Comparison of ENCODE assay signal across 1 cellular context in genomic region chr20:57795347-57795697, GRCh38.
TF ChIP-seq lines count a peak whose summit lies in the region.

No MANE protein-coding gene starts in this region.

TF ChIP-seq in HepG2, 621 proteins besides CTCF, POLR2A, EP300 and RAD21 (continued from another document):
- TF ChIP-seq, protein P1, sequence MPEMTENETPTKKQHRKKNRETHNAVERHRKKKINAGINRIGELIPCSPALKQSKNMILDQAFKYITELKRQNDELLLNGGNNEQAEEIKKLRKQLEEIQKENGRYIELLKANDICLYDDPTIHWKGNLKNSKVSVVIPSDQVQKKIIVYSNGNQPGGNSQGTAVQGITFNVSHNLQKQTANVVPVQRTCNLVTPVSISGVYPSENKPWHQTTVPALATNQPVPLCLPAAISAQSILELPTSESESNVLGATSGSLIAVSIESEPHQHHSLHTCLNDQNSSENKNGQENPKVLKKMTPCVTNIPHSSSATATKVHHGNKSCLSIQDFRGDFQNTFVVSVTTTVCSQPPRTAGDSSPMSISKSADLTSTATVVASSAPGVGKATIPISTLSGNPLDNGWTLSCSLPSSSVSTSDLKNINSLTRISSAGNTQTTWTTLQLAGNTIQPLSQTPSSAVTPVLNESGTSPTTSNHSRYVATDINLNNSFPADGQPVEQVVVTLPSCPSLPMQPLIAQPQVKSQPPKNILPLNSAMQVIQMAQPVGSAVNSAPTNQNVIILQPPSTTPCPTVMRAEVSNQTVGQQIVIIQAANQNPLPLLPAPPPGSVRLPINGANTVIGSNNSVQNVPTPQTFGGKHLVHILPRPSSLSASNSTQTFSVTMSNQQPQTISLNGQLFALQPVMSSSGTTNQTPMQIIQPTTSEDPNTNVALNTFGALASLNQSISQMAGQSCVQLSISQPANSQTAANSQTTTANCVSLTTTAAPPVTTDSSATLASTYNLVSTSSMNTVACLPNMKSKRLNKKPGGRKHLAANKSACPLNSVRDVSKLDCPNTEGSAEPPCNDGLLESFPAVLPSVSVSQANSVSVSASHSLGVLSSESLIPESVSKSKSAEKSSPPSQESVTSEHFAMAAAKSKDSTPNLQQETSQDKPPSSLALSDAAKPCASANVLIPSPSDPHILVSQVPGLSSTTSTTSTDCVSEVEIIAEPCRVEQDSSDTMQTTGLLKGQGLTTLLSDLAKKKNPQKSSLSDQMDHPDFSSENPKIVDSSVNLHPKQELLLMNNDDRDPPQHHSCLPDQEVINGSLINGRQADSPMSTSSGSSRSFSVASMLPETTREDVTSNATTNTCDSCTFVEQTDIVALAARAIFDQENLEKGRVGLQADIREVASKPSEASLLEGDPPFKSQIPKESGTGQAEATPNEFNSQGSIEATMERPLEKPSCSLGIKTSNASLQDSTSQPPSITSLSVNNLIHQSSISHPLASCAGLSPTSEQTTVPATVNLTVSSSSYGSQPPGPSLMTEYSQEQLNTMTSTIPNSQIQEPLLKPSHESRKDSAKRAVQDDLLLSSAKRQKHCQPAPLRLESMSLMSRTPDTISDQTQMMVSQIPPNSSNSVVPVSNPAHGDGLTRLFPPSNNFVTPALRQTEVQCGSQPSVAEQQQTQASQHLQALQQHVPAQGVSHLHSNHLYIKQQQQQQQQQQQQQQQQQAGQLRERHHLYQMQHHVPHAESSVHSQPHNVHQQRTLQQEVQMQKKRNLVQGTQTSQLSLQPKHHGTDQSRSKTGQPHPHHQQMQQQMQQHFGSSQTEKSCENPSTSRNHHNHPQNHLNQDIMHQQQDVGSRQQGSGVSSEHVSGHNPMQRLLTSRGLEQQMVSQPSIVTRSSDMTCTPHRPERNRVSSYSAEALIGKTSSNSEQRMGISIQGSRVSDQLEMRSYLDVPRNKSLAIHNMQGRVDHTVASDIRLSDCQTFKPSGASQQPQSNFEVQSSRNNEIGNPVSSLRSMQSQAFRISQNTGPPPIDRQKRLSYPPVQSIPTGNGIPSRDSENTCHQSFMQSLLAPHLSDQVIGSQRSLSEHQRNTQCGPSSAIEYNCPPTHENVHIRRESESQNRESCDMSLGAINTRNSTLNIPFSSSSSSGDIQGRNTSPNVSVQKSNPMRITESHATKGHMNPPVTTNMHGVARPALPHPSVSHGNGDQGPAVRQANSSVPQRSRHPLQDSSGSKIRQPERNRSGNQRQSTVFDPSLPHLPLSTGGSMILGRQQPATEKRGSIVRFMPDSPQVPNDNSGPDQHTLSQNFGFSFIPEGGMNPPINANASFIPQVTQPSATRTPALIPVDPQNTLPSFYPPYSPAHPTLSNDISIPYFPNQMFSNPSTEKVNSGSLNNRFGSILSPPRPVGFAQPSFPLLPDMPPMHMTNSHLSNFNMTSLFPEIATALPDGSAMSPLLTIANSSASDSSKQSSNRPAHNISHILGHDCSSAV (CRISPR knock-in tag; IDR thresholded peaks at IDR 0.05; ENCODE audit: borderline replicate concordance): no peak
- TF ChIP-seq, protein P2, sequence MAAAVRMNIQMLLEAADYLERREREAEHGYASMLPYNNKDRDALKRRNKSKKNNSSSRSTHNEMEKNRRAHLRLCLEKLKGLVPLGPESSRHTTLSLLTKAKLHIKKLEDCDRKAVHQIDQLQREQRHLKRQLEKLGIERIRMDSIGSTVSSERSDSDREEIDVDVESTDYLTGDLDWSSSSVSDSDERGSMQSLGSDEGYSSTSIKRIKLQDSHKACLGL (CRISPR knock-in tag; IDR thresholded peaks at IDR 0.05): no peak
- TF ChIP-seq JUND (CRISPR knock-in tag; IDR thresholded peaks at IDR 0.05): 0 out of 2 replicates have a peak, but pooled peaks have one; percentile 22
- TF ChIP-seq ZNF746 (CRISPR knock-in tag; IDR thresholded peaks at IDR 0.05): no peak
- 0 out of 2 replicates have a peak, but pooled peaks have one; percentile 5 for TF ChIP-seq FOSL1 (CRISPR knock-in tag; IDR thresholded peaks at IDR 0.05; ENCODE audit: borderline replicate concordance)
- TF ChIP-seq FOSL2 (CRISPR knock-in tag; IDR thresholded peaks at IDR 0.05): peak; percentile 89
- no peak for TF ChIP-seq HDAC6 (IDR thresholded peaks at IDR 0.05; ENCODE audit: low read depth, low read length)
- TF ChIP-seq ZBTB3 (CRISPR knock-in tag; IDR thresholded peaks at IDR 0.05; ENCODE audit: borderline replicate concordance, low read depth): no peak
- 0 out of 2 replicates have a peak, but pooled peaks have one; percentile 54 for TF ChIP-seq NR1H2 (CRISPR knock-in tag; IDR thresholded peaks at IDR 0.05; ENCODE audit: borderline replicate concordance, low read depth)
- no peak for TF ChIP-seq MAF1 (CRISPR knock-in tag; IDR thresholded peaks at IDR 0.05; ENCODE audit: borderline replicate concordance)
- TF ChIP-seq FOXK1 (CRISPR knock-in tag; IDR thresholded peaks at IDR 0.05; ENCODE audit: borderline replicate concordance, low read depth): no peak
- TF ChIP-seq RFX3 (CRISPR knock-in tag; IDR thresholded peaks at IDR 0.05): no peak
- no peak for TF ChIP-seq ZMAT5 (CRISPR knock-in tag; IDR thresholded peaks at IDR 0.05; ENCODE audit: borderline replicate concordance, low read depth)
- TF ChIP-seq HNF4G (IDR thresholded peaks at IDR 0.05; ENCODE audit: borderline replicate concordance, low read depth, low read length): no peak
- TF ChIP-seq HNF4G (CRISPR knock-in tag; IDR thresholded peaks at IDR 0.05; ENCODE audit: borderline replicate concordance, low read depth): no peak
